In genomic region chr6:113676057-113676456, GRCh38 we compare ENCODE assay signal across 2 cellular contexts.
TF ChIP-seq lines count a peak whose summit lies in the region.

No MANE protein-coding gene starts in this region.

TF ChIP-seq in GM23338, 12 proteins besides CTCF, POLR2A, EP300 and RAD21:
- TF ChIP-seq STAT1 (IDR thresholded peaks at IDR 0.05; ENCODE audit: unreplicated experiment), result no peak
- TF ChIP-seq EZH2 (IDR thresholded peaks at IDR 0.05; ENCODE audit: low read depth, unreplicated experiment), result no peak
- TF ChIP-seq NANOG (IDR thresholded peaks at IDR 0.05; ENCODE audit: borderline replicate concordance), result no peak
- TF ChIP-seq ETS1 (IDR thresholded peaks at IDR 0.05), result no peak
- no peak for TF ChIP-seq POLR2AphosphoS5 (IDR thresholded peaks at IDR 0.05; ENCODE audit: low read depth)
- no peak for TF ChIP-seq ZNF114 (CRISPR knock-in tag; IDR thresholded peaks at IDR 0.05)
- TF ChIP-seq JUNB (IDR thresholded peaks at IDR 0.05; ENCODE audit: unreplicated experiment), result no peak
- TF ChIP-seq ZNF462 (CRISPR knock-in tag; IDR thresholded peaks at IDR 0.05), result no peak
- no peak for TF ChIP-seq CREB1 (CRISPR knock-in tag; IDR thresholded peaks at IDR 0.05; ENCODE audit: low read depth)
- no peak for TF ChIP-seq ZNF331 (CRISPR knock-in tag; IDR thresholded peaks at IDR 0.05; ENCODE audit: low read depth)
- no peak for TF ChIP-seq EZH2phosphoT487 (IDR thresholded peaks at IDR 0.05; ENCODE audit: unreplicated experiment)
- no peak for TF ChIP-seq REST (IDR thresholded peaks at IDR 0.05; ENCODE audit: unreplicated experiment)

TF ChIP-seq in H1, 55 proteins besides CTCF, POLR2A, EP300 and RAD21:
- TF ChIP-seq ATF2 (IDR thresholded peaks at IDR 0.05; ENCODE audit: low read length), result no peak
- no peak for TF ChIP-seq FOSL1 (IDR thresholded peaks at IDR 0.05; ENCODE audit: insufficient read depth, low read depth, low read length)
- TF ChIP-seq MAX (IDR thresholded peaks at IDR 0.05), result no peak
- no peak for TF ChIP-seq RFX5 (IDR thresholded peaks at IDR 0.05; ENCODE audit: borderline replicate concordance, low read depth, low read length)
- TF ChIP-seq E2F6 (IDR thresholded peaks at IDR 0.05), result no peak
